Comparison of ENCODE assay signal across 7 cellular contexts in the genomic region with DNA sequence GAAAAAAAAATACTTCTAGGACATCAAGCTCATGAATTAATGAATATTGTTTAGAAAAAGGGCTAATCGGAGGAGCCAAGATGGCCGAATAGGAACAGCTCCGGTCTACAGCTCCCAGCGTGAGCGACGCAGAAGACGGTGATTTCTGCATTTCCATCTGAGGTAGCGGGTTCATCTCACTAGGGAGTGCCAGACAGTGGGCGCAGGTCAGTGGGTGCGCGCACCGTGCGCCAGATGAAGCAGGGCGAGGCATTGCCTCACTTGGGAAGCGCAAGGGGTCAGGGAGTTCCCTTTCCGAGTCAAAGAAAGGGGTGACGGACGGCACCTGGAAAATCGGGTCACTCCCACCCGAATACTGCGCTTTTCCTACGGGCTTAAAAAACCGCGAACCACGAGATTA.
DNase-seq lines count a peak whose midpoint lies in the region; ATAC-seq and TF ChIP-seq lines count a peak whose summit lies in the region.
"Not testable (repeated sequence)": the region's sequence is repeated elsewhere in the genome, so short reads cannot be mapped to it uniquely, and the experiment has no call there.

No MANE protein-coding gene starts in this region.

- H3K4me3 Mint-ChIP-seq in WTC11: peak overlapping the region; percentile 56
- peak overlapping the region; percentile 32 for H3K4me3 Mint-ChIP-seq in activated T-helper 17 cell treated with anti-CD3 and anti-CD28 coated beads, Interleukin-2, amount 50 U/mL, for 72 hours
- not testable (repeated sequence) for H3K4me3 Mint-ChIP-seq in endodermal cell
- peak overlapping the region; percentile 28 for H3K4me3 Mint-ChIP-seq in natural killer cell

- 91 to 92% methylated on average over 12 to 19 of the region's 25 CpGs for WGBS in endodermal cell (ENCODE audit: insufficient coverage in 1 of 2, insufficient read length in 1 of 2), 2 experiments

- H3K36me3 Mint-ChIP-seq in WTC11 (peaks cover 18% of the 10 kb centered on the region), endodermal cell (ENCODE audit: low read depth) (peaks cover 14% of the 10 kb centered on the region)
- not testable (repeated sequence) for H3K36me3 Mint-ChIP-seq in activated T-helper 17 cell treated with anti-CD3 and anti-CD28 coated beads, Interleukin-2, amount 50 U/mL, for 72 hours (ENCODE audit: low read depth); natural killer cell

- not testable (repeated sequence) for ATAC-seq in RWPE2 (ENCODE audit: low read depth); WTC11; activated T-helper 17 cell treated with anti-CD3 and anti-CD28 coated beads, Interleukin-2, amount 50 U/mL, for 72 hours (replicated peaks); natural killer cell

- H3K9ac ChIP-seq in ES-I3 (ENCODE audit: low read depth, low read length) (peak overlapping the region; percentile 42), HUES6 (ENCODE audit: low read length) (peak overlapping the region; percentile 48)
- not testable (repeated sequence) for H3K9ac ChIP-seq in endodermal cell (ENCODE audit: extremely low read depth, low read length, poor library complexity, severe bottlenecking)

- H3K9me3 Mint-ChIP-seq in WTC11 (peaks cover 19% of the 10 kb centered on the region), endodermal cell (peaks cover 20% of the 10 kb centered on the region)
- H3K9me3 Mint-ChIP-seq in activated T-helper 17 cell treated with anti-CD3 and anti-CD28 coated beads, Interleukin-2, amount 50 U/mL, for 72 hours; natural killer cell: not testable (repeated sequence)

- not testable (repeated sequence) for H3K27me3 Mint-ChIP-seq in WTC11 (ENCODE audit: low read depth); activated T-helper 17 cell treated with anti-CD3 and anti-CD28 coated beads, Interleukin-2, amount 50 U/mL, for 72 hours; endodermal cell (ENCODE audit: insufficient read depth); natural killer cell (ENCODE audit: low read depth in 2 of 2)

- H3K27ac Mint-ChIP-seq in WTC11: peak overlapping the region; percentile 70; the same call in 1 of the 2 replicates
- H3K27ac Mint-ChIP-seq in activated T-helper 17 cell treated with anti-CD3 and anti-CD28 coated beads, Interleukin-2, amount 50 U/mL, for 72 hours; natural killer cell: not testable (repeated sequence)
- H3K27ac Mint-ChIP-seq in endodermal cell: peak overlapping the region; percentile 52

- not testable (repeated sequence) for H3K36me3 ChIP-seq in ES-I3 (ENCODE audit: insufficient read depth, low read length); HUES6 (ENCODE audit: control insufficient read depth, insufficient read depth, low read length); RWPE2 (ENCODE audit: low read depth); endodermal cell (ENCODE audit: control insufficient read depth, insufficient read depth, low read length)

- not testable (repeated sequence) for H3K4me1 ChIP-seq in ES-I3 (ENCODE audit: insufficient read depth, low read length); HUES6 (ENCODE audit: control insufficient read depth, insufficient read depth, low read length); endodermal cell (ENCODE audit: control insufficient read depth, insufficient read depth, low read length)
- peaks cover 16% of the 10 kb centered on the region for H3K4me1 ChIP-seq in RWPE2 (ENCODE audit: insufficient read depth, poor library complexity, severe bottlenecking)

- intact Hi-C loops in natural killer cell (cut with micrococcal nuclease): not testable (repeated sequence)

- H3K27me3 ChIP-seq in HUES6 (ENCODE audit: control insufficient read depth, insufficient read depth, low read length); RWPE2 (ENCODE audit: insufficient read depth, poor library complexity, severe bottlenecking); endodermal cell (ENCODE audit: control insufficient read depth, insufficient read depth, low read length, poor library complexity, severe bottlenecking): not testable (repeated sequence)

- H3K4me1 Mint-ChIP-seq in WTC11; activated T-helper 17 cell treated with anti-CD3 and anti-CD28 coated beads, Interleukin-2, amount 50 U/mL, for 72 hours; endodermal cell: not testable (repeated sequence)
- peaks cover 21 to 22% of the 10 kb centered on the region in 2 donors for H3K4me1 Mint-ChIP-seq in natural killer cell

- TF ChIP-seq CTCF in RWPE2 (IDR thresholded peaks at IDR 0.05; ENCODE audit: poor library complexity, severe bottlenecking); WTC11 (IDR thresholded peaks at IDR 0.05); endodermal cell (conservative IDR thresholded peaks at IDR 0.05); natural killer cell (IDR thresholded peaks at IDR 0.05): not testable (repeated sequence)

- CTCF ChIA-PET in WTC11 (lab: Charles Lee): not testable (repeated sequence)

- not testable (repeated sequence) for H3K27ac ChIP-seq in HUES6 (ENCODE audit: low read depth, low read length); endodermal cell (ENCODE audit: low read depth, low read length)
- H3K27ac ChIP-seq in RWPE2 (ENCODE audit: poor library complexity, severe bottlenecking): peak overlapping the region; percentile 78

- not testable (repeated sequence) for DNase-seq in RWPE2 (ENCODE audit: low spot score); WTC11 (ENCODE audit: low spot score); endodermal cell; natural killer cell

- H3K4me3 ChIP-seq in HUES6 (ENCODE audit: low read depth, low read length): peak overlapping the region; percentile 39
- H3K4me3 ChIP-seq in RWPE2 (ENCODE audit: severe bottlenecking); endodermal cell (ENCODE audit: low read length): not testable (repeated sequence)

- not testable (repeated sequence) for H3K9me3 ChIP-seq in ES-I3 (ENCODE audit: control insufficient read depth, insufficient read depth, low read length); HUES6 (ENCODE audit: control insufficient read depth, insufficient read depth, low read depth, low read length); RWPE2 (ENCODE audit: severe bottlenecking); endodermal cell (ENCODE audit: control insufficient read depth, low read length)

- POLR2A ChIA-PET in WTC11 (lab: Charles Lee): not testable (repeated sequence)
